Comparison of ENCODE assay signal across 9 cellular contexts in the genomic region with DNA sequence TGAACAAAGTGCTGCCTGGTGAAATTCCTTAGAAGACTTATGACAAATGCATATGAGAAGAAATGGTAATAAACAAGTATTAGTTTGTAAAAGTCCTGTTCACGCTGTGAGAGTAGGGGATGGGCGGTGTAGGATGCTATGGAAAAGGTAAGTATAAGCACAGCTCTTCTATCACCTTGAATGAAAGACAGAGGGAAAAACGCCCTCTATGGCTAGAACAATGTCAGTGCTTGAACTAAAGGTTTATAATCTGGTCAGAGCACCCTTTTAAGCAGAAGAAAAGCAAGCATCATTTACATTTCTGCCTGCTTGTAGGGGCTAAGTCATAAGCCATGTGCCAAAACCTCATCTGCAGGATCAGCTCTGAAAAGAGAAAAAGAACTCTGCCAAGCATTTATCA.
DNase-seq lines count a peak whose midpoint lies in the region; ATAC-seq and TF ChIP-seq lines count a peak whose summit lies in the region.
"Had no signal": no experiment of that assay in that cellular context is flagged by ENCODE, and none has a peak within 500 bp of the region (broad histone marks: within the 10 kb centered on the region; RNA-seq: fewer than 3 reads in every experiment).

No MANE protein-coding gene starts in this region.

- peak overlapping the region; percentile 91 to 94 for H3K27ac ChIP-seq in ascending aorta
- H3K27ac ChIP-seq in naive thymus-derived CD4-positive, alpha-beta T cell (ENCODE audit: low read depth, low read length) = no peak overlapping the region

- ATAC-seq in HG02763 (IDR thresholded peaks at IDR 0.05; ENCODE audit: unreplicated experiment) = no peak
- ATAC-seq in naive thymus-derived CD4-positive, alpha-beta T cell = no peak

- POLR2A ChIA-PET in naive thymus-derived CD4-positive, alpha-beta T cell (lab: Charles Lee) = no interaction called here

- H3K9me3 Mint-ChIP-seq in naive thymus-derived CD4-positive, alpha-beta T cell = no peaks in the 10 kb centered on the region
- H3K9me3 Mint-ChIP-seq: T-helper 1 cell treated with Interleukin-12 subunit alpha and Interleukin-12 subunit beta and Interleukin-4 antibody, amounts not matched to agents 30 μg/mL and 1 μg/mL, for 36 hours had no signal

- peaks cover 0 to 6% (median 0%) of the 10 kb centered on the region in 5 donors for H3K27me3 Mint-ChIP-seq in naive thymus-derived CD4-positive, alpha-beta T cell

- H3K36me3 ChIP-seq in ascending aorta = no peaks in the 10 kb centered on the region
- no peaks in the 10 kb centered on the region for H3K36me3 ChIP-seq in naive thymus-derived CD4-positive, alpha-beta T cell (ENCODE audit: control insufficient read depth in 2 of 3, insufficient read depth in 3 of 3, low read length in 3 of 3)

- no peaks in the 10 kb centered on the region for H3K4me1 Mint-ChIP-seq in naive thymus-derived CD4-positive, alpha-beta T cell

- no peaks in the 10 kb centered on the region for H3K36me3 Mint-ChIP-seq in naive thymus-derived CD4-positive, alpha-beta T cell

- no peak overlapping the region for H3K4me3 Mint-ChIP-seq in naive thymus-derived CD4-positive, alpha-beta T cell
- H3K4me3 Mint-ChIP-seq: T-helper 1 cell treated with Interleukin-12 subunit alpha and Interleukin-12 subunit beta and Interleukin-4 antibody, amounts not matched to agents 30 μg/mL and 1 μg/mL, for 36 hours had no signal

- no peaks in the 10 kb centered on the region for H3K27me3 ChIP-seq in ascending aorta
- no peaks in the 10 kb centered on the region for H3K27me3 ChIP-seq in naive thymus-derived CD4-positive, alpha-beta T cell (ENCODE audit: control insufficient read depth in 2 of 2, insufficient read depth in 2 of 2, low read length in 2 of 2)

- intact Hi-C loops in ascending aorta (cut with DNase I) = loop anchor here (5.0 kb wide), 3 partner anchors 66 to 449 kb away; no protein-coding TSS in a partner anchor
- intact Hi-C loops in naive thymus-derived CD4-positive, alpha-beta T cell (cut with micrococcal nuclease) = no loop called here

- no peak overlapping the region for H3K4me3 ChIP-seq in Jurkat, Clone E6-1 (ENCODE audit: low read length)
- no peak overlapping the region for H3K4me3 ChIP-seq in ascending aorta
- H3K4me3 ChIP-seq in naive thymus-derived CD4-positive, alpha-beta T cell (ENCODE audit: low read length) = no peak overlapping the region

- DNase-seq in D341Med (ENCODE audit: low spot score) (peak; percentile 49), ascending aorta (ENCODE audit: low spot score in 2 of 2) (no peak), lung microvascular endothelial cell (ENCODE audit: low read depth in 2 of 2) (peak; percentile 60 to 63), KG1 (lab: John Stamatoyannopoulos, UW) (no peak), NCI-H774 (lab: John Stamatoyannopoulos, UW) (no peak)
- peak; percentile 42 for DNase-seq in Jurkat, Clone E6-1 (ENCODE audit: low read depth, low spot score)
- no peak for DNase-seq in naive thymus-derived CD4-positive, alpha-beta T cell

- peaks cover 12 to 54% of the 10 kb centered on the region in 2 donors for H3K4me1 ChIP-seq in ascending aorta
- H3K4me1 ChIP-seq in naive thymus-derived CD4-positive, alpha-beta T cell (ENCODE audit: control insufficient read depth in 2 of 2, insufficient read depth in 2 of 2, low read length in 2 of 2) = no peaks in the 10 kb centered on the region

- no peaks in the 10 kb centered on the region for H3K9me3 ChIP-seq in ascending aorta
- H3K9me3 ChIP-seq in naive thymus-derived CD4-positive, alpha-beta T cell (ENCODE audit: control insufficient read depth in 2 of 3, low read length in 3 of 3) = no peaks in the 10 kb centered on the region

- peak; percentile 9 to 50 (median 23) for TF ChIP-seq CTCF in ascending aorta (IDR thresholded peaks at IDR 0.05)

- CTCF ChIA-PET in naive thymus-derived CD4-positive, alpha-beta T cell (lab: Charles Lee) = no interaction called here

- H3K27ac Mint-ChIP-seq in naive thymus-derived CD4-positive, alpha-beta T cell = no peak overlapping the region
- H3K27ac Mint-ChIP-seq: T-helper 1 cell treated with Interleukin-12 subunit alpha and Interleukin-12 subunit beta and Interleukin-4 antibody, amounts not matched to agents 30 μg/mL and 1 μg/mL, for 36 hours had no signal

Comparison
In these comparisons a context has a peak if more than half of its experiments do, and no peak if none do; other contexts are left out.
1. DNase-seq: peak in D341Med (single experiment), Jurkat, Clone E6-1 (single experiment) and lung microvascular endothelial cell (2 of 2); none in ascending aorta (0 of 2), KG1 (single experiment), NCI-H774 (single experiment) and naive thymus-derived CD4-positive, alpha-beta T cell (0 of 9).